In genomic region chr12:49109631-49110172, GRCh38 we compare ENCODE assay signal across 9 cellular contexts. TPM values are rescaled to one million over a fixed set of nuclear protein-coding genes. Genes with fewer than 3 reads are reported as not detected.
DNase-seq lines count a peak whose midpoint lies in the region; ATAC-seq and TF ChIP-seq lines count a peak whose summit lies in the region.
"Had no signal": no experiment of that assay in that cellular context is flagged by ENCODE, and none has a peak within 500 bp of the region (broad histone marks: within the 10 kb centered on the region; RNA-seq: fewer than 3 reads in every experiment).

No MANE protein-coding gene starts in this region.

- no peak overlapping the region for H3K27ac ChIP-seq in HCT116 (ENCODE audit: low read depth, low read length)

- H3K4me3 ChIP-seq in HCT116 (replicated peaks in 1 of 2; ENCODE audit: low read depth in 1 of 2, low read length in 2 of 2), result peak overlapping the region; percentile 90 to 97
- H3K4me3 ChIP-seq in skeletal muscle satellite cell (ENCODE audit: low read length), result peak overlapping the region; percentile 98

- no peaks in the 10 kb centered on the region for H3K9me3 ChIP-seq in HCT116 (ENCODE audit: control insufficient read depth in 1 of 2, insufficient read depth in 1 of 2, low read depth in 1 of 2, low read length in 2 of 2)
- H3K9me3 ChIP-seq in skeletal muscle satellite cell (replicated peaks; ENCODE audit: low read length), result no peaks in the 10 kb centered on the region

- H3K36me3 ChIP-seq in HCT116 (ENCODE audit: control insufficient read depth in 1 of 2, insufficient read depth in 2 of 2, low read length in 2 of 2) (no peaks in the 10 kb centered on the region), skeletal muscle satellite cell (ENCODE audit: insufficient read depth, low read length) (peaks cover 18% of the 10 kb centered on the region)

- no peaks in the 10 kb centered on the region for H3K9me2 ChIP-seq in HCT116 (ENCODE audit: insufficient read depth)

- no peak for ATAC-seq in HCT116
- peak; percentile 1 for ATAC-seq in left ventricle myocardium superior
- ATAC-seq in HG02884 (IDR thresholded peaks at IDR 0.05; ENCODE audit: unreplicated experiment), result no peak
- ATAC-seq in GM19397 (IDR thresholded peaks at IDR 0.05; ENCODE audit: unreplicated experiment), result no peak

- no peak for TF ChIP-seq CTCF in HCT116 (IDR thresholded peaks at IDR 0.05 in 2 of 3, conservative IDR thresholded peaks at IDR 0.05 in 1 of 3; ENCODE audit: borderline replicate concordance in 1 of 3, insufficient read depth in 1 of 3, low read depth in 2 of 3, low read length in 2 of 3)

- H3K4me1 ChIP-seq in HCT116 (ENCODE audit: control insufficient read depth in 1 of 2, insufficient read depth in 2 of 2, low read length in 2 of 2) (peaks cover 6 to 29% of the 10 kb centered on the region in 2 experiments; a peak in 3 of 4 replicates), skeletal muscle satellite cell (ENCODE audit: control insufficient read depth, insufficient read depth, low read length) (peaks cover 24% of the 10 kb centered on the region)

- peaks cover 11% of the 10 kb centered on the region for H3K36me3 Mint-ChIP-seq in activated CD4-positive, alpha-beta memory T cell treated with anti-CD3 and anti-CD28 coated beads, Interleukin-2, amount 10 ng/mL, durations not matched to agents 7 days and 5 days (ENCODE audit: low read depth)

- CTCF ChIA-PET in HCT116 (lab: Charles Lee), result interaction anchor here (1.6 to 4.6 kb wide), 5 partner anchors 9 to 40 kb away, joined by 7 to 27 read pairs (median 9); partner anchors contain the start of gene RHEBL1
- CTCF ChIA-PET in activated CD4-positive, alpha-beta memory T cell treated with anti-CD3 and anti-CD28 coated beads, Interleukin-2, amount 10 ng/mL, durations not matched to agents 7 days and 5 days (lab: Charles Lee), result interaction anchor here (1.0 to 5.8 kb wide), 10 partner anchors 10 to 95 kb away, joined by 3 to 46 read pairs (median 17); partner anchors contain the start of genes DHH, RHEBL1 and TUBA1B

- peak overlapping the region; percentile 93 for H3K4me2 ChIP-seq in HCT116 (ENCODE audit: low read length)
- H3K4me2 ChIP-seq in skeletal muscle satellite cell (ENCODE audit: low read length), result peak overlapping the region; percentile 99

- TF ChIP-seq RAD21 in HCT116 (IDR thresholded peaks at IDR 0.05; ENCODE audit: low read depth), result no peak

- peak overlapping the region; percentile 77 for H3K9ac ChIP-seq in HCT116 (ENCODE audit: low read length)
- peak overlapping the region; percentile 94 for H3K9ac ChIP-seq in skeletal muscle satellite cell (ENCODE audit: low read depth, low read length)

- intact Hi-C loops in HCT116 (cut with micrococcal nuclease) (no loop called here), left ventricle myocardium superior (cut with micrococcal nuclease) (no loop called here)

- no peak overlapping the region for H2AFZ ChIP-seq in HCT116 (ENCODE audit: low read depth, low read length, poor library complexity, severe bottlenecking)

- POLR2A ChIA-PET in HCT116 (lab: Charles Lee), result interaction anchor here (1.3 to 3.5 kb wide), 3 partner anchors 21 to 40 kb away, joined by 5 to 30 read pairs (median 10); partner anchors contain the start of genes RHEBL1 and TUBA1B
- POLR2A ChIA-PET in activated CD4-positive, alpha-beta memory T cell treated with anti-CD3 and anti-CD28 coated beads, Interleukin-2, amount 10 ng/mL, durations not matched to agents 7 days and 5 days (lab: Charles Lee), result interaction anchor here (1.0 to 6.7 kb wide), 14 partner anchors 9 to 155 kb away, joined by 3 to 132 read pairs (median 8); partner anchors contain the start of genes DHH, RHEBL1, TUBA1A and TUBA1B

- peak overlapping the region; percentile 88 for H3K4me3 Mint-ChIP-seq in activated CD4-positive, alpha-beta memory T cell treated with anti-CD3 and anti-CD28 coated beads, Interleukin-2, amount 10 ng/mL, durations not matched to agents 7 days and 5 days

- RAD21 ChIA-PET in HCT116 (lab: Charles Lee; ENCODE audit: low non-redundant PET in 1 of 2, low total read pairs in 2 of 2, uncharacterized antibody in 2 of 2, unreplicated experiment in 2 of 2), result no interaction called here

- DNase-seq in HCT116 (ENCODE audit: low read depth, low spot score) (no peak), left ventricle myocardium superior (no peak), AG08396 (ENCODE audit: low spot score) (no peak), SHP77 (lab: John Stamatoyannopoulos, UW) (no peak)
- no peak for DNase-seq in activated CD4-positive, alpha-beta memory T cell treated with anti-CD3 and anti-CD28 coated beads, Interleukin-2, amount 10 ng/mL, durations not matched to agents 7 days and 5 days

- H3K27me3 ChIP-seq in HCT116 (ENCODE audit: insufficient read depth, low read length) (no peaks in the 10 kb centered on the region), skeletal muscle satellite cell (ENCODE audit: control insufficient read depth, insufficient read depth, low read length) (no peaks in the 10 kb centered on the region)

- no peaks in the 10 kb centered on the region for H3K9me3 Mint-ChIP-seq in activated CD4-positive, alpha-beta memory T cell treated with anti-CD3 and anti-CD28 coated beads, Interleukin-2, amount 10 ng/mL, durations not matched to agents 7 days and 5 days

- H3K27ac Mint-ChIP-seq in activated CD4-positive, alpha-beta memory T cell treated with anti-CD3 and anti-CD28 coated beads, Interleukin-2, amount 10 ng/mL, durations not matched to agents 7 days and 5 days, result peak overlapping the region; percentile 63

- TF ChIP-seq POLR2A in HCT116 (IDR thresholded peaks at IDR 0.05; ENCODE audit: borderline replicate concordance, extremely low read depth, insufficient read depth, insufficient read length), result no peak

- H3K4me1 Mint-ChIP-seq in activated CD4-positive, alpha-beta memory T cell treated with anti-CD3 and anti-CD28 coated beads, Interleukin-2, amount 10 ng/mL, durations not matched to agents 7 days and 5 days, result peaks cover 31% of the 10 kb centered on the region

- H4K20me1 ChIP-seq in HCT116 (ENCODE audit: insufficient read depth), result no peaks in the 10 kb centered on the region

- peaks cover 4% of the 10 kb centered on the region for H3K79me2 ChIP-seq in HCT116 (ENCODE audit: insufficient read depth, low read length)

- TSS peak; percentile 53 for BruUV-seq in HCT116 (replicated peaks; lab: Mats Ljungman, UMichigan)

- H3K27me3 Mint-ChIP-seq in activated CD4-positive, alpha-beta memory T cell treated with anti-CD3 and anti-CD28 coated beads, Interleukin-2, amount 10 ng/mL, durations not matched to agents 7 days and 5 days, result no peaks in the 10 kb centered on the region

TF ChIP-seq in HCT116, 20 proteins besides CTCF, POLR2A, EP300 and RAD21:
- TF ChIP-seq MAX (IDR thresholded peaks at IDR 0.05) (no peak), JUND (IDR thresholded peaks at IDR 0.05) (no peak), TCF7L2 (IDR thresholded peaks at IDR 0.05; ENCODE audit: borderline replicate concordance, extremely low read depth, insufficient read depth, insufficient read length) (no peak), ZNF274 (IDR thresholded peaks at IDR 0.05; ENCODE audit: low read depth, low read length) (no peak), EZH2phosphoT487 (IDR thresholded peaks at IDR 0.05; ENCODE audit: borderline replicate concordance) (no peak), FOSL1 (IDR thresholded peaks at IDR 0.05; ENCODE audit: low read depth) (no peak), POLR2AphosphoS5 (IDR thresholded peaks at IDR 0.05; ENCODE audit: low read depth, low read length) (no peak)

RNA-seq across cellular contexts. Expression of gene LMBR1L, which starts 0.9 kb away (rescaled TPM):
- total RNA-seq in HCT116 (2021; ENCODE audit: unreplicated experiment), result 44.4 TPM
- 45.9 and 50.5 TPM in 2 replicates for polyA plus RNA-seq in HCT116 (2012)
- total RNA-seq in activated CD4-positive, alpha-beta memory T cell treated with anti-CD3 and anti-CD28 coated beads, Interleukin-2, amount 10 ng/mL, durations not matched to agents 7 days and 5 days, result 10 to 100 TPM; 82.8 to 85.3 TPM
- total RNA-seq in left ventricle myocardium superior, result 30.7 TPM
- total RNA-seq in skeletal muscle satellite cell (2012; rRNA removed), result 37.8 and 39.8 TPM in 2 replicates

RNA-seq across cellular contexts. Expression of gene DHH, which starts 15.1 kb away (rescaled TPM):
- total RNA-seq in HCT116 (2021; ENCODE audit: unreplicated experiment) (0.22 TPM), left ventricle myocardium superior (0.52 TPM)
- polyA plus RNA-seq in HCT116 (2012), result 0.05 and 0.09 TPM in 2 replicates
- total RNA-seq in activated CD4-positive, alpha-beta memory T cell treated with anti-CD3 and anti-CD28 coated beads, Interleukin-2, amount 10 ng/mL, durations not matched to agents 7 days and 5 days, result under 1 TPM; 0.08 to 0.20 TPM
- total RNA-seq in skeletal muscle satellite cell (2012; rRNA removed), result 0.25 TPM in 1 of 2 replicates, not detected in the other
- total RNA-seq: M059J had no signal

RNA-seq across cellular contexts. Expression of gene TUBA1B, which starts 21.5 kb away (rescaled TPM):
- 1,628 TPM for total RNA-seq in HCT116 (2021; ENCODE audit: unreplicated experiment)
- polyA plus RNA-seq in HCT116 (2012), result 2,103 and 2,243 TPM in 2 replicates
- total RNA-seq in activated CD4-positive, alpha-beta memory T cell treated with anti-CD3 and anti-CD28 coated beads, Interleukin-2, amount 10 ng/mL, durations not matched to agents 7 days and 5 days, result 1,000 to 10,000 TPM; 1,691 to 1,705 TPM
- total RNA-seq in left ventricle myocardium superior, result 329 TPM
- 2,581 and 3,649 TPM in 2 replicates for total RNA-seq in skeletal muscle satellite cell (2012; rRNA removed)

RNA-seq across cellular contexts. Expression of gene RHEBL1, which starts 39.9 kb away (rescaled TPM):
- total RNA-seq in HCT116 (2021; ENCODE audit: unreplicated experiment) (2.8 TPM), left ventricle myocardium superior (0.32 TPM)
- 2.9 and 4.2 TPM in 2 replicates for polyA plus RNA-seq in HCT116 (2012)
- total RNA-seq in activated CD4-positive, alpha-beta memory T cell treated with anti-CD3 and anti-CD28 coated beads, Interleukin-2, amount 10 ng/mL, durations not matched to agents 7 days and 5 days, result 10 to 100 TPM; 14.8 to 15.8 TPM
- 0.44 and 0.51 TPM in 2 replicates for total RNA-seq in skeletal muscle satellite cell (2012; rRNA removed)

RNA-seq across cellular contexts. Expression of gene KMT2D, which starts 49.1 kb away (rescaled TPM):
- total RNA-seq in HCT116 (2021; ENCODE audit: unreplicated experiment), result 71.3 TPM
- polyA plus RNA-seq in HCT116 (2012), result 48.0 and 54.6 TPM in 2 replicates
- total RNA-seq in activated CD4-positive, alpha-beta memory T cell treated with anti-CD3 and anti-CD28 coated beads, Interleukin-2, amount 10 ng/mL, durations not matched to agents 7 days and 5 days, result 10 to 100 TPM; 82.3 to 87.8 TPM
- total RNA-seq in left ventricle myocardium superior, result 43.8 TPM
- 18.3 and 29.9 TPM in 2 replicates for total RNA-seq in skeletal muscle satellite cell (2012; rRNA removed)
